In genomic region chr19:44401108-44401786, GRCh38 we compare ENCODE assay signal across 1 cellular context.
A peak's percentile ranks its signal among the peaks of the same experiment; 100 is the strongest.
TF ChIP-seq lines count a peak whose summit lies in the region.

ZNF285 (minus strand) TSS chr19:44401608; CDS start chr19:44397213, 4,395 bp downstream.

TF ChIP-seq in HEK293, 187 proteins besides CTCF, POLR2A, EP300 and RAD21 (continued from another document):
- TF ChIP-seq ZNF558 (tag by site-specific recombination; IDR thresholded peaks at IDR 0.05) (no peak), PRDM4 (tag by site-specific recombination; IDR thresholded peaks at IDR 0.05) (no peak), MEIS1 (CRISPR knock-in tag; IDR thresholded peaks at IDR 0.05; ENCODE audit: borderline replicate concordance) (no peak), PATZ1 (tag by site-specific recombination; IDR thresholded peaks at IDR 0.05) (peak; percentile 76), EGR2 (tag by site-specific recombination; IDR thresholded peaks at IDR 0.05; ENCODE audit: low read depth) (peak; percentile 91), YY1 (tag by site-specific recombination; IDR thresholded peaks at IDR 0.05) (peak; percentile 70), ZXDB (tag by site-specific recombination; IDR thresholded peaks at IDR 0.05) (peak; percentile 58), MYNN (tag by site-specific recombination; IDR thresholded peaks at IDR 0.05; ENCODE audit: borderline replicate concordance) (no peak), SP2 (tag by site-specific recombination; IDR thresholded peaks at IDR 0.05) (peak; percentile 86), YY2 (tag by site-specific recombination; IDR thresholded peaks at IDR 0.05) (peak; percentile 66; the same call in 1 of the 2 replicates), ZBTB20 (tag by site-specific recombination; IDR thresholded peaks at IDR 0.05) (peak; percentile 72), KLF9 (tag by site-specific recombination; IDR thresholded peaks at IDR 0.05; ENCODE audit: low read depth) (0 out of 2 replicates have a peak, but pooled peaks have one; percentile 56), ZBTB17 (tag by site-specific recombination; IDR thresholded peaks at IDR 0.05) (peak; percentile 69), ZNF555 (tag by site-specific recombination; conservative IDR thresholded peaks at IDR 0.05) (no peak), GLI4 (tag by site-specific recombination; IDR thresholded peaks at IDR 0.05) (no peak), ZNF114 (tag by site-specific recombination; IDR thresholded peaks at IDR 0.05) (no peak), ZNF660 (tag by site-specific recombination; IDR thresholded peaks at IDR 0.05) (0 out of 2 replicates have a peak, but pooled peaks have one; percentile 44), ZNF2 (tag by site-specific recombination; IDR thresholded peaks at IDR 0.05) (peak; percentile 48; the same call in 1 of the 2 replicates), ZNF133 (tag by site-specific recombination; IDR thresholded peaks at IDR 0.05) (no peak), ZBTB11 (tag by site-specific recombination; conservative IDR thresholded peaks at IDR 0.05; ENCODE audit: low read depth) (peak; percentile 90), KLF8 (tag by site-specific recombination; IDR thresholded peaks at IDR 0.05) (peak; percentile 41; the same call in 1 of the 2 replicates), ZNF76 (tag by site-specific recombination; IDR thresholded peaks at IDR 0.05; ENCODE audit: borderline replicate concordance, low read depth) (peak; percentile 89)
- TF ChIP-seq, protein P1, sequence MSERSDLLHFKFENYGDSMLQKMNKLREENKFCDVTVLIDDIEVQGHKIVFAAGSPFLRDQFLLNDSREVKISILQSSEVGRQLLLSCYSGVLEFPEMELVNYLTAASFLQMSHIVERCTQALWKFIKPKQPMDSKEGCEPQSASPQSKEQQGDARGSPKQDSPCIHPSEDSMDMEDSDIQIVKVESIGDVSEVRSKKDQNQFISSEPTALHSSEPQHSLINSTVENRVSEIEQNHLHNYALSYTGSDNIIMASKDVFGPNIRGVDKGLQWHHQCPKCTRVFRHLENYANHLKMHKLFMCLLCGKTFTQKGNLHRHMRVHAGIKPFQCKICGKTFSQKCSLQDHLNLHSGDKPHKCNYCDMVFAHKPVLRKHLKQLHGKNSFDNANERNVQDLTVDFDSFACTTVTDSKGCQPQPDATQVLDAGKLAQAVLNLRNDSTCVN (tag by site-specific recombination; optimal IDR thresholded peaks at IDR 0.05), result peak; percentile 23
- TF ChIP-seq, protein P2, sequence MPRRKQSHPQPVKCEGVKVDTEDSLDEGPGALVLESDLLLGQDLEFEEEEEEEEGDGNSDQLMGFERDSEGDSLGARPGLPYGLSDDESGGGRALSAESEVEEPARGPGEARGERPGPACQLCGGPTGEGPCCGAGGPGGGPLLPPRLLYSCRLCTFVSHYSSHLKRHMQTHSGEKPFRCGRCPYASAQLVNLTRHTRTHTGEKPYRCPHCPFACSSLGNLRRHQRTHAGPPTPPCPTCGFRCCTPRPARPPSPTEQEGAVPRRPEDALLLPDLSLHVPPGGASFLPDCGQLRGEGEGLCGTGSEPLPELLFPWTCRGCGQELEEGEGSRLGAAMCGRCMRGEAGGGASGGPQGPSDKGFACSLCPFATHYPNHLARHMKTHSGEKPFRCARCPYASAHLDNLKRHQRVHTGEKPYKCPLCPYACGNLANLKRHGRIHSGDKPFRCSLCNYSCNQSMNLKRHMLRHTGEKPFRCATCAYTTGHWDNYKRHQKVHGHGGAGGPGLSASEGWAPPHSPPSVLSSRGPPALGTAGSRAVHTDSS (tag by site-specific recombination; IDR thresholded peaks at IDR 0.05), result peak; percentile 70
- TF ChIP-seq, protein P3, sequence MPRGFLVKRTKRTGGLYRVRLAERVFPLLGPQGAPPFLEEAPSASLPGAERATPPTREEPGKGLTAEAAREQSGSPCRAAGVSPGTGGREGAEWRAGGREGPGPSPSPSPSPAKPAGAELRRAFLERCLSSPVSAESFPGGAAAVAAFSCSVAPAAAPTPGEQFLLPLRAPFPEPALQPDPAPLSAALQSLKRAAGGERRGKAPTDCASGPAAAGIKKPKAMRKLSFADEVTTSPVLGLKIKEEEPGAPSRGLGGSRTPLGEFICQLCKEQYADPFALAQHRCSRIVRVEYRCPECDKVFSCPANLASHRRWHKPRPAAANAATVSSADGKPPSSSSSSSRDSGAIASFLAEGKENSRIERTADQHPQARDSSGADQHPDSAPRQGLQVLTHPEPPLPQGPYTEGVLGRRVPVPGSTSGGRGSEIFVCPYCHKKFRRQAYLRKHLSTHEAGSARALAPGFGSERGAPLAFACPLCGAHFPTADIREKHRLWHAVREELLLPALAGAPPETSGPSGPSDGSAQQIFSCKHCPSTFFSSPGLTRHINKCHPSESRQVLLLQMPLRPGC (tag by site-specific recombination; IDR thresholded peaks at IDR 0.05), result no peak
- TF ChIP-seq, protein P4, sequence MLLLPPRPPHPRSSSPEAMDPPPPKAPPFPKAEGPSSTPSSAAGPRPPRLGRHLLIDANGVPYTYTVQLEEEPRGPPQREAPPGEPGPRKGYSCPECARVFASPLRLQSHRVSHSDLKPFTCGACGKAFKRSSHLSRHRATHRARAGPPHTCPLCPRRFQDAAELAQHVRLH (tag by site-specific recombination; IDR thresholded peaks at IDR 0.05), result peak; percentile 54
- TF ChIP-seq, protein P5, sequence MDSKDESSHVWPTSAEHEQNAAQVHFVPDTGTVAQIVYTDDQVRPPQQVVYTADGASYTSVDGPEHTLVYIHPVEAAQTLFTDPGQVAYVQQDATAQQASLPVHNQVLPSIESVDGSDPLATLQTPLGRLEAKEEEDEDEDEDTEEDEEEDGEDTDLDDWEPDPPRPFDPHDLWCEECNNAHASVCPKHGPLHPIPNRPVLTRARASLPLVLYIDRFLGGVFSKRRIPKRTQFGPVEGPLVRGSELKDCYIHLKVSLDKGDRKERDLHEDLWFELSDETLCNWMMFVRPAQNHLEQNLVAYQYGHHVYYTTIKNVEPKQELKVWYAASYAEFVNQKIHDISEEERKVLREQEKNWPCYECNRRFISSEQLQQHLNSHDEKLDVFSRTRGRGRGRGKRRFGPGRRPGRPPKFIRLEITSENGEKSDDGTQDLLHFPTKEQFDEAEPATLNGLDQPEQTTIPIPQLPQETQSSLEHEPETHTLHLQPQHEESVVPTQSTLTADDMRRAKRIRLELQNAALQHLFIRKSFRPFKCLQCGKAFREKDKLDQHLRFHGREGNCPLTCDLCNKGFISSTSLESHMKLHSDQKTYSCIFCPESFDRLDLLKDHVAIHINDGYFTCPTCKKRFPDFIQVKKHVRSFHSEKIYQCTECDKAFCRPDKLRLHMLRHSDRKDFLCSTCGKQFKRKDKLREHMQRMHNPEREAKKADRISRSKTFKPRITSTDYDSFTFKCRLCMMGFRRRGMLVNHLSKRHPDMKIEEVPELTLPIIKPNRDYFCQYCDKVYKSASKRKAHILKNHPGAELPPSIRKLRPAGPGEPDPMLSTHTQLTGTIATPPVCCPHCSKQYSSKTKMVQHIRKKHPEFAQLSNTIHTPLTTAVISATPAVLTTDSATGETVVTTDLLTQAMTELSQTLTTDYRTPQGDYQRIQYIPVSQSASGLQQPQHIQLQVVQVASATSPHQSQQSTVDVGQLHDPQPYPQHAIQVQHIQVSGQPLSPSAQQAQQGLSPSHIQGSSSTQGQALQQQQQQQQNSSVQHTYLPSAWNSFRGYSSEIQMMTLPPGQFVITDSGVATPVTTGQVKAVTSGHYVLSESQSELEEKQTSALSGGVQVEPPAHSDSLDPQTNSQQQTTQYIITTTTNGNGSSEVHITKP (tag by site-specific recombination; IDR thresholded peaks at IDR 0.05), result peak; percentile 93
TF ChIP-seq in HEK293: peak in this region for 32.
